In the genomic region with DNA sequence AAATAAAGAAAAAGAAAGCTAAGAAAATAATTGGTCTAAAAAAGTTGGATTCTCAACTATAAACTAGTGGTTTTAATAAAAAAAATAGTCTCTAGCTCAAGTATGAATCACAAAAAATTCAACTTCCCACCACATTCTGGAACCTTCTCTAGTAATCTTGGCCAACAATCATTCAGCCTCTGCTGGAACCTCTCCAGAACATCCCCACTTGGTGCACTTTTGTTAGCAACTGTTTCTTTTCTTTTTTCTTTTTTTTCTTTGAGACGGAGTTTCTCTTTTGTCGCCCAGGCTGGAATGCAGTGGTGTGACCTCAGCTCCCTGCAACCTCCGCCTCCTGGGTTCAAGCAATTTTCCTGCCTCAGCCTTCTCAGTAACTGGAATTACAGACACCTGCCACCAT, we compare ENCODE assay signal across 17 cellular contexts. TPM values are rescaled to one million over a fixed set of nuclear protein-coding genes. Genes with fewer than 3 reads are reported as not detected.
A peak's percentile ranks its signal among the peaks of the same experiment; 100 is the strongest.
DNase-seq lines count a peak whose midpoint lies in the region; TF ChIP-seq lines count a peak whose summit lies in the region.
"Had no signal": no experiment of that assay in that cellular context is flagged by ENCODE, and none has a peak within 500 bp of the region (broad histone marks: within the 10 kb centered on the region; RNA-seq: fewer than 3 reads in every experiment).

No MANE protein-coding gene starts in this region.

- no peak for TF ChIP-seq CTCF in left ventricle myocardium inferior (IDR thresholded peaks at IDR 0.05; ENCODE audit: borderline replicate concordance)
- TF ChIP-seq CTCF in right atrium auricular region (IDR thresholded peaks at IDR 0.05), result no peak
- TF ChIP-seq CTCF in astrocyte of the cerebellum (IDR thresholded peaks at IDR 0.05; ENCODE audit: low read depth, low read length, missing control alignments), result no peak
- TF ChIP-seq CTCF in transverse colon (IDR thresholded peaks at IDR 0.05), result no peak

- H3K9me3 ChIP-seq in left ventricle myocardium inferior (replicated peaks) (no peaks in the 10 kb centered on the region), right atrium auricular region (no peaks in the 10 kb centered on the region), transverse colon (no peaks in the 10 kb centered on the region)
- H3K9me3 ChIP-seq: SJCRH30 had no signal

- 73 to 74% methylated on average over 3 of the region's 3 CpGs for WGBS in transverse colon (ENCODE audit: low coverage in 1 of 2), 2 donors

- intact Hi-C loops in left ventricle myocardium inferior (cut with micrococcal nuclease) (no loop called here), transverse colon (cut with DNase I; ENCODE audit: low total_unique reads) (no loop called here)

- no peaks in the 10 kb centered on the region for H3K27me3 ChIP-seq in left ventricle myocardium inferior (ENCODE audit: low read depth)
- no peaks in the 10 kb centered on the region for H3K27me3 ChIP-seq in right atrium auricular region
- no peaks in the 10 kb centered on the region for H3K27me3 ChIP-seq in transverse colon
- H3K27me3 ChIP-seq: SJCRH30 had no signal

- no peak for TF ChIP-seq EP300 in transverse colon (IDR thresholded peaks at IDR 0.05; ENCODE audit: low read depth)

- in situ Hi-C loops in astrocyte of the cerebellum (cut with HindIII; ENCODE audit: low sequenced_read_pairs) (no loop called here), transverse colon (cut with MboI; ENCODE audit: low pct_ligation_motif_present in 1 of 4, low pct_unique_long_range_greater_than_20kb in 1 of 4, low sequenced_read_pairs in 3 of 4) (no loop called here)

- DNase-seq in left ventricle myocardium inferior, result no peak
- DNase-seq in right atrium auricular region (ENCODE audit: low spot score), result no peak
- DNase-seq in astrocyte of the cerebellum (ENCODE audit: low read depth), result peak; percentile 97
- peak; percentile 76 for DNase-seq in myocyte (ENCODE audit: low read depth)
- no peak for DNase-seq in SHP77 (lab: John Stamatoyannopoulos, UW)
- no peak for DNase-seq in transverse colon
- no peak for DNase-seq in occipital lobe (lab: John Stamatoyannopoulos, UW)
- DNase-seq in stimulated activated CD8-positive, alpha-beta memory T cell treated with anti-CD3 and anti-CD28 coated beads, Interleukin-4, amount 100 ng/mL, for 48 hours, result no peak
- DNase-seq: activated CD4-positive, CD25-positive, alpha-beta regulatory T cell treated with anti-CD3 and anti-CD28 coated beads, Interleukin-2, amount 50 U/mL, for 72 hours; activated effector memory CD4-positive, alpha-beta T cell treated with Interleukin-2 at 50 U/mL for 16 hours; amniotic stem cell; NCI-H187; posterior cingulate gyrus; SJCRH30; T1000; trophoblast cell had no signal

- H3K27ac ChIP-seq in left ventricle myocardium inferior (replicated peaks) (peak overlapping the region; percentile 20), right atrium auricular region (peak overlapping the region in 1 of 2 donors; percentile 55), transverse colon (no peak overlapping the region)
- H3K27ac ChIP-seq: SJCRH30 had no signal

- H3K4me1 ChIP-seq in left ventricle myocardium inferior, result peaks cover 38% of the 10 kb centered on the region
- peaks cover 0 to 12% of the 10 kb centered on the region in 2 donors for H3K4me1 ChIP-seq in right atrium auricular region
- peaks cover 0 to 3% (median under 1%) of the 10 kb centered on the region in 4 donors for H3K4me1 ChIP-seq in transverse colon
- H3K4me1 ChIP-seq: SJCRH30 had no signal

- H3K4me3 ChIP-seq in left ventricle myocardium inferior (no peak overlapping the region), right atrium auricular region (no peak overlapping the region), astrocyte of the cerebellum (ENCODE audit: low read depth, low read length) (no peak overlapping the region), transverse colon (no peak overlapping the region)
- H3K4me3 ChIP-seq: coronary artery, SJCRH30 had no signal

- TF ChIP-seq POLR2A in transverse colon (IDR thresholded peaks at IDR 0.05), result no peak

- H3K36me3 ChIP-seq in left ventricle myocardium inferior, result peaks cover 48% of the 10 kb centered on the region
- H3K36me3 ChIP-seq in right atrium auricular region, result peaks cover 39% of the 10 kb centered on the region
- H3K36me3 ChIP-seq in transverse colon, result no peaks in the 10 kb centered on the region
- H3K36me3 ChIP-seq: SJCRH30 had no signal

RNA-seq across cellular contexts. Expression of a gene that starts 35.7 kb away (rescaled TPM):
- total RNA-seq in left ventricle myocardium inferior, result 137 TPM
- total RNA-seq in right atrium auricular region, result 100 to 1,000 TPM in 1 of 2 donors, 10 to 100 TPM in 1; 74.7 to 132 TPM
- 65.8 and 77.7 TPM in 2 replicates for total RNA-seq in myocyte
- 13.2 TPM for polyA plus RNA-seq in myocyte (2012)
- total RNA-seq in transverse colon, result 1 to 10 TPM in 2 of 4 donors, under 1 TPM in 1, not detected in 1; 0.27 to 6.6 (median 2.1) TPM
- total RNA-seq in occipital lobe, result 0.62 TPM

Comparison
In these comparisons a context has a peak if more than half of its experiments do, and no peak if none do; other contexts are left out.
1. DNase-seq: peak in astrocyte of the cerebellum (single experiment) and myocyte (single experiment); none in left ventricle myocardium inferior (single experiment), right atrium auricular region (single experiment), SHP77 (0 of 2), transverse colon (single experiment), occipital lobe (single experiment) and stimulated activated CD8-positive, alpha-beta memory T cell treated with anti-CD3 and anti-CD28 coated beads, Interleukin-4, amount 100 ng/mL, for 48 hours (single experiment).